ENCODE assay signal across 24 cellular contexts in genomic region chr19:513368-514165, GRCh38. TPM values are rescaled to one million over a fixed set of nuclear protein-coding genes. Genes with fewer than 3 reads are reported as not detected.
DNase-seq lines count a peak whose midpoint lies in the region; ATAC-seq, FAIRE-seq and TF ChIP-seq lines count a peak whose summit lies in the region.
"Had no signal": no experiment of that assay in that cellular context is flagged by ENCODE, and none has a peak within 500 bp of the region (broad histone marks: within the 10 kb centered on the region; RNA-seq: fewer than 3 reads in every experiment).

No MANE protein-coding gene starts in this region.

- H3K27me3 Mint-ChIP-seq in CD4-positive, alpha-beta memory T cell, result no peaks in the 10 kb centered on the region
- H3K27me3 Mint-ChIP-seq in nephron progenitor cell (ENCODE audit: low read depth, poor library complexity), result peaks cover 3% of the 10 kb centered on the region
- H3K27me3 Mint-ChIP-seq: activated naive CD8-positive, alpha-beta T cell treated with anti-CD3 and anti-CD28 coated beads, Interleukin-2, amount 10 ng/mL, durations not matched to agents 7 days and 5 days had no signal

- peaks cover 0 to 4% (median 0%) of the 10 kb centered on the region in 8 donors for H3K9me3 Mint-ChIP-seq in CD4-positive, alpha-beta memory T cell
- no peaks in the 10 kb centered on the region for H3K9me3 Mint-ChIP-seq in nephron progenitor cell
- H3K9me3 Mint-ChIP-seq: activated naive CD8-positive, alpha-beta T cell treated with anti-CD3 and anti-CD28 coated beads, Interleukin-2, amount 10 ng/mL, durations not matched to agents 7 days and 5 days had no signal

- no peak for DNase-seq in CD4-positive, alpha-beta memory T cell
- DNase-seq in K562 (ENCODE audit: extremely low read depth in 1 of 4, low spot score in 3 of 4), result no peak
- no peak for DNase-seq in nephron progenitor cell
- no peak for DNase-seq in tibial artery
- no peak for DNase-seq in cortex of kidney (lab: John Stamatoyannopoulos, UW)
- no peak for DNase-seq in MV-4-11 (lab: John Stamatoyannopoulos, UW)
- DNase-seq: activated CD4-positive, alpha-beta T cell treated with anti-CD3 and anti-CD28 coated beads for 1 hour; activated naive CD8-positive, alpha-beta T cell treated with anti-CD3 and anti-CD28 coated beads, Interleukin-2, amount 10 ng/mL, durations not matched to agents 7 days and 5 days; Caco-2; colonic mucosa; H9; head of caudate nucleus; KG1; left ventricle myocardium inferior; midbrain; NCI-H187; NCI-H2227 treated with DMSO at 0.1 percent for 48 hours; NCI-H774; stimulated activated CD4-positive, alpha-beta T cell treated with anti-CD3 and anti-CD28 coated beads, Interleukin-1b, Interleukin-23, amount 100 ng/mL, for 48 hours; stimulated activated naive CD4-positive, alpha-beta T cell had no signal

- no peaks in the 10 kb centered on the region for H3K9me3 ChIP-seq in CD4-positive, alpha-beta memory T cell (ENCODE audit: control insufficient read depth in 1 of 2, low read length in 2 of 2)
- H3K9me3 ChIP-seq in K562 (replicated peaks; ENCODE audit: control insufficient read depth, insufficient read depth, low read depth, low read length) (peaks cover 4% of the 10 kb centered on the region; the same call in 1 of the 2 replicates), tibial artery (no peaks in the 10 kb centered on the region)
- H3K9me3 ChIP-seq: Caco-2, colonic mucosa, left ventricle myocardium inferior, prostate gland, thoracic aorta had no signal

- intact Hi-C loops in CD4-positive, alpha-beta memory T cell (cut with micrococcal nuclease), result loop anchor here (10.0 kb wide), 1 partner anchor 121 kb away; the partner anchor contains the start of genes FGF22 and POLRMT
- intact Hi-C loops in K562 (cut with micrococcal nuclease), result no loop called here
- intact Hi-C loops in tibial artery (cut with DNase I; ENCODE audit: low total_unique reads), result no loop called here

- H3K27ac ChIP-seq in CD4-positive, alpha-beta memory T cell (ENCODE audit: low read depth, low read length), result no peak overlapping the region
- peak overlapping the region; percentile 64; the same call in 2 of the 3 replicates for H3K27ac ChIP-seq in K562 (ENCODE audit: extremely low read depth, low read depth, low read length)
- H3K27ac ChIP-seq in tibial artery, result no peak overlapping the region
- H3K27ac ChIP-seq: colonic mucosa, left ventricle myocardium inferior, prostate gland, thoracic aorta had no signal

- TF ChIP-seq RAD21 in K562 (CRISPR knock-in tag; conservative IDR thresholded peaks at IDR 0.05 in 1 of 2, IDR thresholded peaks at IDR 0.05 in 1 of 2), result no peak

- no peaks in the 10 kb centered on the region for H3K27me3 ChIP-seq in CD4-positive, alpha-beta memory T cell (ENCODE audit: insufficient read depth, low read length)
- H3K27me3 ChIP-seq in K562 (ENCODE audit: control insufficient read depth in 2 of 2, insufficient read depth in 2 of 2, low read length in 2 of 2), result no peaks in the 10 kb centered on the region; a peak in 1 of 5 replicates
- H3K27me3 ChIP-seq in tibial artery, result no peaks in the 10 kb centered on the region
- H3K27me3 ChIP-seq: colonic mucosa had no signal

- TF ChIP-seq CTCF in K562 (IDR thresholded peaks at IDR 0.05 in 2 of 3, conservative IDR thresholded peaks at IDR 0.05 in 1 of 3; ENCODE audit: insufficient read depth in 2 of 3, low read depth in 1 of 3, low read length in 3 of 3) (no peak), nephron progenitor cell (IDR thresholded peaks at IDR 0.05) (no peak), tibial artery (IDR thresholded peaks at IDR 0.05) (no peak)

- in situ Hi-C loops in K562 (cut with MboI), result no loop called here

- FAIRE-seq in K562 (lab: Jason Lieb, UNC), result no peak
- FAIRE-seq: endometrium had no signal

- peak overlapping the region in 3 of 8 donors; percentile 8 to 59 (median 38) for H3K4me3 Mint-ChIP-seq in CD4-positive, alpha-beta memory T cell
- peak overlapping the region; percentile 55 for H3K4me3 Mint-ChIP-seq in nephron progenitor cell
- H3K4me3 Mint-ChIP-seq: activated naive CD8-positive, alpha-beta T cell treated with anti-CD3 and anti-CD28 coated beads, Interleukin-2, amount 10 ng/mL, durations not matched to agents 7 days and 5 days had no signal

- no TSS peak for BruUV-seq in K562 (replicated peaks; lab: Mats Ljungman, UMichigan)

- H3K79me2 ChIP-seq in K562 (ENCODE audit: control insufficient read depth, insufficient read depth, low read length), result peaks cover 8% of the 10 kb centered on the region; the same call in 2 of the 3 replicates

- H4K20me1 ChIP-seq in K562 (replicated peaks; ENCODE audit: control insufficient read depth, insufficient read depth, low read length), result no peaks in the 10 kb centered on the region

- H3K36me3 Mint-ChIP-seq in CD4-positive, alpha-beta memory T cell, result peaks cover 4 to 6% of the 10 kb centered on the region in 2 donors
- peaks cover 21% of the 10 kb centered on the region for H3K36me3 Mint-ChIP-seq in nephron progenitor cell (ENCODE audit: low read depth)

- peak overlapping the region in 1 of 2 experiments; percentile 70; a peak in 2 of 4 replicates for H3K9ac ChIP-seq in K562 (ENCODE audit: insufficient read depth in 1 of 2, low read depth in 2 of 2, low read length in 2 of 2)

- peaks cover 44% of the 10 kb centered on the region for H3K4me1 ChIP-seq in CD4-positive, alpha-beta memory T cell (ENCODE audit: insufficient read depth, low read length)
- H3K4me1 ChIP-seq in K562 (replicated peaks in 1 of 2; ENCODE audit: control insufficient read depth in 2 of 2, insufficient read depth in 2 of 2, low read length in 2 of 2), result peaks cover 21 to 78% of the 10 kb centered on the region in 2 experiments; a peak in 4 of 5 replicates
- peaks cover 0 to 5% (median 3%) of the 10 kb centered on the region in 4 donors for H3K4me1 ChIP-seq in tibial artery
- H3K4me1 ChIP-seq: prostate gland had no signal

- WGBS in K562 (ENCODE audit: insufficient coverage, low coverage, missing lambda C conversion rate), result 85% methylated on average over 10 of the region's 10 CpGs

- H3K4me1 Mint-ChIP-seq in CD4-positive, alpha-beta memory T cell, result peaks cover 18 to 49% (median 34%) of the 10 kb centered on the region in 4 donors
- peaks cover 60% of the 10 kb centered on the region for H3K4me1 Mint-ChIP-seq in nephron progenitor cell

- H3K9me1 ChIP-seq in K562 (ENCODE audit: control insufficient read depth, insufficient read depth, low read length), result peaks cover 4% of the 10 kb centered on the region

- H3K27ac Mint-ChIP-seq in CD4-positive, alpha-beta memory T cell, result peak overlapping the region; percentile 66 to 91 (median 83)
- H3K27ac Mint-ChIP-seq in nephron progenitor cell, result peak overlapping the region; percentile 50
- H3K27ac Mint-ChIP-seq: activated naive CD8-positive, alpha-beta T cell treated with anti-CD3 and anti-CD28 coated beads, Interleukin-2, amount 10 ng/mL, durations not matched to agents 7 days and 5 days; H9 had no signal

- H2AFZ ChIP-seq in K562 (ENCODE audit: low read depth, low read length), result no peak overlapping the region

- ATAC-seq in K562, result no peak

- no peak overlapping the region for H3K4me2 ChIP-seq in K562 (ENCODE audit: insufficient read depth, low read length)

- TF ChIP-seq EP300 in K562 (IDR thresholded peaks at IDR 0.05; ENCODE audit: low read length), result no peak

- no peak for TF ChIP-seq POLR2A in K562 (conservative IDR thresholded peaks at IDR 0.05)

- H3K4me3 ChIP-seq in CD4-positive, alpha-beta memory T cell (ENCODE audit: low read length in 2 of 2), result no peak overlapping the region
- no peak overlapping the region for H3K4me3 ChIP-seq in K562
- no peak overlapping the region for H3K4me3 ChIP-seq in tibial artery
- H3K4me3 ChIP-seq: colonic mucosa, left ventricle myocardium inferior, prostate gland, thoracic aorta had no signal

- POLR2A ChIA-PET in CD4-positive, alpha-beta memory T cell (lab: Charles Lee; ENCODE audit: partially characterized antibody), result no interaction called here
- POLR2A ChIA-PET in K562 (lab: Yijun Ruan, JAX), result interaction anchor here (0.7 to 0.8 kb wide), 2 partner anchors 42 to 1094 kb away, joined by 4 read pairs; no protein-coding TSS in a partner anchor

- CTCF ChIA-PET in CD4-positive, alpha-beta memory T cell (lab: Charles Lee; ENCODE audit: partially characterized antibody), result interaction anchor here (2.0 kb wide), 1 partner anchor 7 kb away, joined by 6 read pairs; no protein-coding TSS in a partner anchor
- CTCF ChIA-PET in K562 (lab: Yijun Ruan, JAX; ENCODE audit: low intra/inter-chr PET ratio), result no interaction called here

- no peaks in the 10 kb centered on the region for H3K36me3 ChIP-seq in CD4-positive, alpha-beta memory T cell (ENCODE audit: insufficient read depth, low read length)
- H3K36me3 ChIP-seq in K562 (ENCODE audit: control insufficient read depth, insufficient read depth, low read length) (peaks cover 24% of the 10 kb centered on the region; the same call in 2 of the 3 replicates), tibial artery (peaks cover 0 to 9% (median 0%) of the 10 kb centered on the region in 3 donors)
- H3K36me3 ChIP-seq: colonic mucosa, prostate gland, thoracic aorta had no signal

RNA-seq across cellular contexts. Expression of gene TPGS1, which starts 6.3 kb away (rescaled TPM):
- 10 to 100 TPM; 31.8 to 32.0 TPM for total RNA-seq in CD4-positive, alpha-beta memory T cell
- 10 to 100 TPM; 22.2 to 37.6 TPM for polyA plus RNA-seq in CD4-positive, alpha-beta memory T cell
- 7.0 and 14.9 TPM in 2 replicates for total RNA-seq in K562 (2011; cell fraction: chromatin; rRNA removed; ENCODE audit: low replicate concordance)
- total RNA-seq in K562 (2011; cell fraction: nucleolus; rRNA removed), result 10.1 and 11.5 TPM in 2 replicates
- 5.3 and 6.3 TPM in 2 replicates for total RNA-seq in K562 (2011; cell fraction: nucleoplasm; rRNA removed)
- total RNA-seq in K562 (2014; rRNA removed) (22.6 and 31.6 TPM in 2 replicates), K562 (2014; rRNA removed; fragmentation: Illumina TruSeq; extraction: Trizol) (0.32 and 0.47 TPM in 2 replicates), K562 (2015; rRNA removed; fragmentation: Illumina TruSeq; extraction: Trizol) (1.2 and 2.3 TPM in 2 replicates), K562 (2021) (13.0 and 15.5 TPM in 2 replicates)
- polyA plus RNA-seq in K562 (2011; rRNA removed) (0.93 and 1.2 TPM in 2 replicates), K562 (2014; fragmentation: Illumina TruSeq; extraction: Trizol) (0.30 and 0.33 TPM in 2 replicates), K562 (2014; fragmentation: Nextera tagmentation; extraction: Ambion mirVana) (not detected), K562 (2014; rRNA removed) (12.2 and 15.0 TPM in 2 replicates)
- 1.9 and 24.8 TPM in 2 replicates for polyA plus RNA-seq in K562 (2011; cell fraction: cytosol; rRNA removed)
- 1.8 and 3.9 TPM in 2 replicates for polyA plus RNA-seq in K562 (2011; cell fraction: nucleus; rRNA removed)
- 5.5 and 10.3 TPM in 2 replicates for polyA plus RNA-seq in K562 (2012)
- polyA minus RNA-seq in K562 (2011; rRNA and poly(A)+ RNA removed), result 0.74 and 0.78 TPM in 2 replicates
- 1.6 and 5.0 TPM in 2 replicates for polyA minus RNA-seq in K562 (2011; cell fraction: cytosol; rRNA and poly(A)+ RNA removed)
- polyA minus RNA-seq in K562 (2011; cell fraction: nucleus; rRNA and poly(A)+ RNA removed), result 3.2 and 3.8 TPM in 2 replicates

RNA-seq across cellular contexts. Expression of gene MADCAM1, which starts 17.3 kb away (rescaled TPM):
- total RNA-seq in CD4-positive, alpha-beta memory T cell, result 1 to 10 TPM; 1.5 to 1.9 TPM
- polyA plus RNA-seq in CD4-positive, alpha-beta memory T cell, result under 1 TPM; 0.11 to 0.24 TPM
- not detected in 2 replicates for total RNA-seq in K562 (2011; cell fraction: chromatin; rRNA removed; ENCODE audit: low replicate concordance)
- 0.79 and 1.0 TPM in 2 replicates for total RNA-seq in K562 (2011; cell fraction: nucleolus; rRNA removed)
- total RNA-seq in K562 (2011; cell fraction: nucleoplasm; rRNA removed), result not detected in 2 replicates
- total RNA-seq in K562 (2014; rRNA removed) (0.09 and 0.20 TPM in 2 replicates), K562 (2014; rRNA removed; fragmentation: Illumina TruSeq; extraction: Trizol) (not detected in 2 replicates), K562 (2015; rRNA removed; fragmentation: Illumina TruSeq; extraction: Trizol) (not detected in 2 replicates), K562 (2021) (0.09 TPM in 1 of 2 replicates, not detected in the other)
- polyA plus RNA-seq in K562 (2011; rRNA removed) (0.05 TPM in 1 of 2 replicates, not detected in the other), K562 (2014; fragmentation: Illumina TruSeq; extraction: Trizol) (not detected in 2 replicates), K562 (2014; fragmentation: Nextera tagmentation; extraction: Ambion mirVana) (not detected), K562 (2014; rRNA removed) (0.12 and 0.36 TPM in 2 replicates)
- 0.12 TPM in 1 of 2 replicates, not detected in the other for polyA plus RNA-seq in K562 (2011; cell fraction: cytosol; rRNA removed)
- polyA plus RNA-seq in K562 (2011; cell fraction: nucleus; rRNA removed), result 0.18 and 0.40 TPM in 2 replicates
- polyA plus RNA-seq in K562 (2012), result 0.27 and 0.82 TPM in 2 replicates
- polyA minus RNA-seq in K562 (2011; rRNA and poly(A)+ RNA removed), result not detected in 2 replicates
- polyA minus RNA-seq in K562 (2011; cell fraction: cytosol; rRNA and poly(A)+ RNA removed), result not detected in 2 replicates
- polyA minus RNA-seq in K562 (2011; cell fraction: nucleus; rRNA and poly(A)+ RNA removed), result 0.22 TPM in 1 of 2 replicates, not detected in the other

RNA-seq across cellular contexts. Expression of gene CDC34, which starts 18.0 kb away (rescaled TPM):
- total RNA-seq in CD4-positive, alpha-beta memory T cell, result 10 to 100 TPM; 44.4 to 46.6 TPM
- 10 to 100 TPM; 26.7 to 44.0 TPM for polyA plus RNA-seq in CD4-positive, alpha-beta memory T cell
- 34.1 and 85.3 TPM in 2 replicates for total RNA-seq in K562 (2011; cell fraction: chromatin; rRNA removed; ENCODE audit: low replicate concordance)
- total RNA-seq in K562 (2011; cell fraction: nucleolus; rRNA removed), result 68.2 and 70.5 TPM in 2 replicates
- 40.9 and 50.4 TPM in 2 replicates for total RNA-seq in K562 (2011; cell fraction: nucleoplasm; rRNA removed)
- total RNA-seq in K562 (2014; rRNA removed), result 203 and 207 TPM in 2 replicates
- 33.0 and 36.2 TPM in 2 replicates for total RNA-seq in K562 (2014; rRNA removed; fragmentation: Illumina TruSeq; extraction: Trizol)
- total RNA-seq in K562 (2015; rRNA removed; fragmentation: Illumina TruSeq; extraction: Trizol), result 65.5 and 75.7 TPM in 2 replicates
- total RNA-seq in K562 (2021), result 125 and 130 TPM in 2 replicates
- polyA plus RNA-seq in K562 (2011; rRNA removed), result 82.7 and 103 TPM in 2 replicates
- polyA plus RNA-seq in K562 (2011; cell fraction: cytosol; rRNA removed), result 89.6 and 173 TPM in 2 replicates
- polyA plus RNA-seq in K562 (2011; cell fraction: nucleus; rRNA removed), result 83.8 and 124 TPM in 2 replicates
- 72.7 and 83.2 TPM in 2 replicates for polyA plus RNA-seq in K562 (2012)
- polyA plus RNA-seq in K562 (2014; fragmentation: Illumina TruSeq; extraction: Trizol), result 55.7 and 88.4 TPM in 2 replicates
- polyA plus RNA-seq in K562 (2014; fragmentation: Nextera tagmentation; extraction: Ambion mirVana), result 1 to 10 TPM in 1 of 2 experiments, under 1 TPM in 1; 0.80 to 1.0 TPM
- polyA plus RNA-seq in K562 (2014; rRNA removed), result 125 and 142 TPM in 2 replicates
- polyA minus RNA-seq in K562 (2011; rRNA and poly(A)+ RNA removed), result 16.2 and 28.5 TPM in 2 replicates
- 36.4 and 44.9 TPM in 2 replicates for polyA minus RNA-seq in K562 (2011; cell fraction: cytosol; rRNA and poly(A)+ RNA removed)
- polyA minus RNA-seq in K562 (2011; cell fraction: nucleus; rRNA and poly(A)+ RNA removed), result 18.4 and 20.5 TPM in 2 replicates

RNA-seq across cellular contexts. Expression of gene GZMM, which starts 30.3 kb away (rescaled TPM):
- 10 to 100 TPM; 25.5 to 28.7 TPM for total RNA-seq in CD4-positive, alpha-beta memory T cell
- polyA plus RNA-seq in CD4-positive, alpha-beta memory T cell, result 100 to 1,000 TPM in 1 of 2 donors, 10 to 100 TPM in 1; 82.1 to 122 TPM
- 0.49 and 1.6 TPM in 2 replicates for total RNA-seq in K562 (2011; cell fraction: chromatin; rRNA removed; ENCODE audit: low replicate concordance)
- total RNA-seq in K562 (2011; cell fraction: nucleolus; rRNA removed), result 4.0 and 4.5 TPM in 2 replicates
- total RNA-seq in K562 (2011; cell fraction: nucleoplasm; rRNA removed), result 1.4 and 1.9 TPM in 2 replicates
- total RNA-seq in K562 (2014; rRNA removed) (2.3 and 2.6 TPM in 2 replicates), K562 (2014; rRNA removed; fragmentation: Illumina TruSeq; extraction: Trizol) (not detected in 2 replicates), K562 (2015; rRNA removed; fragmentation: Illumina TruSeq; extraction: Trizol) (0.62 and 1.1 TPM in 2 replicates), K562 (2021) (0.72 and 1.8 TPM in 2 replicates)
- polyA plus RNA-seq in K562 (2011; rRNA removed) (0.70 and 0.97 TPM in 2 replicates), K562 (2014; fragmentation: Illumina TruSeq; extraction: Trizol) (0.61 TPM in 1 of 2 replicates, not detected in the other), K562 (2014; fragmentation: Nextera tagmentation; extraction: Ambion mirVana) (under 1 TPM; 0.08 to 0.27 TPM), K562 (2014; rRNA removed) (1.8 and 2.2 TPM in 2 replicates)
- polyA plus RNA-seq in K562 (2011; cell fraction: cytosol; rRNA removed), result 1.9 and 5.9 TPM in 2 replicates
- polyA plus RNA-seq in K562 (2011; cell fraction: nucleus; rRNA removed), result 0.87 and 1.8 TPM in 2 replicates
- 1.7 and 3.5 TPM in 2 replicates for polyA plus RNA-seq in K562 (2012)
- polyA minus RNA-seq in K562 (2011; rRNA and poly(A)+ RNA removed), result not detected in 2 replicates
- polyA minus RNA-seq in K562 (2011; cell fraction: cytosol; rRNA and poly(A)+ RNA removed), result 2.5 TPM in 1 of 2 replicates, not detected in the other
- not detected in 2 replicates for polyA minus RNA-seq in K562 (2011; cell fraction: nucleus; rRNA and poly(A)+ RNA removed)
- total RNA-seq: Caco-2, left ventricle myocardium inferior, OCI-LY7 had no signal

RNA-seq across cellular contexts. Expression of gene SHC2, which starts 52.7 kb away (rescaled TPM):
- total RNA-seq in CD4-positive, alpha-beta memory T cell, result under 1 TPM; 0.55 to 0.64 TPM
- polyA plus RNA-seq in CD4-positive, alpha-beta memory T cell, result not detected
- 0.86 and 2.4 TPM in 2 replicates for total RNA-seq in K562 (2011; cell fraction: chromatin; rRNA removed; ENCODE audit: low replicate concordance)
- 1.1 and 1.3 TPM in 2 replicates for total RNA-seq in K562 (2011; cell fraction: nucleolus; rRNA removed)
- 0.88 and 1.6 TPM in 2 replicates for total RNA-seq in K562 (2011; cell fraction: nucleoplasm; rRNA removed)
- 0.14 TPM in 1 of 2 replicates, not detected in the other for total RNA-seq in K562 (2014; rRNA removed)
- not detected in 2 replicates for total RNA-seq in K562 (2014; rRNA removed; fragmentation: Illumina TruSeq; extraction: Trizol)
- total RNA-seq in K562 (2015; rRNA removed; fragmentation: Illumina TruSeq; extraction: Trizol), result not detected in 2 replicates
- total RNA-seq in K562 (2021), result 0.16 and 0.20 TPM in 2 replicates
- 0.36 and 1.3 TPM in 2 replicates for polyA plus RNA-seq in K562 (2011; rRNA removed)
- 0.49 and 0.64 TPM in 2 replicates for polyA plus RNA-seq in K562 (2011; cell fraction: cytosol; rRNA removed)
- polyA plus RNA-seq in K562 (2011; cell fraction: nucleus; rRNA removed), result 7.4 and 7.9 TPM in 2 replicates
- 0.16 and 2.0 TPM in 2 replicates for polyA plus RNA-seq in K562 (2012)
- polyA plus RNA-seq in K562 (2014; fragmentation: Illumina TruSeq; extraction: Trizol), result not detected in 2 replicates
- not detected for polyA plus RNA-seq in K562 (2014; fragmentation: Nextera tagmentation; extraction: Ambion mirVana)
- polyA plus RNA-seq in K562 (2014; rRNA removed), result 0.15 TPM in 1 of 2 replicates, not detected in the other
- polyA minus RNA-seq in K562 (2011; rRNA and poly(A)+ RNA removed), result 0.36 and 0.53 TPM in 2 replicates
- polyA minus RNA-seq in K562 (2011; cell fraction: cytosol; rRNA and poly(A)+ RNA removed), result 0.55 and 0.76 TPM in 2 replicates
- 0.89 and 0.94 TPM in 2 replicates for polyA minus RNA-seq in K562 (2011; cell fraction: nucleus; rRNA and poly(A)+ RNA removed)
